Comparison of ENCODE assay signal across 11 cellular contexts in genomic region chr6:116475151-116475550, GRCh38. TPM values are rescaled to one million over a fixed set of nuclear protein-coding genes. Genes with fewer than 3 reads are reported as not detected.
A peak's percentile ranks its signal among the peaks of the same experiment; 100 is the strongest.
DNase-seq lines count a peak whose midpoint lies in the region; ATAC-seq and TF ChIP-seq lines count a peak whose summit lies in the region.
"Had no signal": no experiment of that assay in that cellular context is flagged by ENCODE, and none has a peak within 500 bp of the region (broad histone marks: within the 10 kb centered on the region; RNA-seq: fewer than 3 reads in every experiment).

No MANE protein-coding gene starts in this region.

- peak overlapping the region; percentile 24 for H3K27ac Mint-ChIP-seq in activated naive CD4-positive, alpha-beta T cell treated with anti-CD3 and anti-CD28 coated beads, Interleukin-2, amount 50 U/mL, for 24 hours
- peak overlapping the region in 1 of 2 donors; percentile 14 for H3K27ac Mint-ChIP-seq in activated naive CD4-positive, alpha-beta T cell treated with anti-CD3 and anti-CD28 coated beads, Interleukin-2, amount 50 U/mL, for 72 hours
- no peak overlapping the region for H3K27ac Mint-ChIP-seq in activated CD8-positive, alpha-beta T cell treated with anti-CD3 and anti-CD28 coated beads for 36 hours
- peak overlapping the region; percentile 52 for H3K27ac Mint-ChIP-seq in stimulated activated effector memory CD8-positive, alpha-beta T cell treated with anti-CD3 and anti-CD28 coated beads, Interleukin-12 subunit alpha, Interleukin-12 subunit beta, amount 100 ng/mL, for 72 hours

- no peak for DNase-seq in activated naive CD4-positive, alpha-beta T cell treated with anti-CD3 and anti-CD28 coated beads, Interleukin-2, amount 50 U/mL, for 72 hours (ENCODE audit: low spot score in 2 of 2)
- DNase-seq in MV-4-11 (lab: John Stamatoyannopoulos, UW) (peak; percentile 55), left ventricle myocardium inferior (no peak), ovary (no peak), DMS153 treated with DMSO at 0.1 percent for 48 hours (lab: John Stamatoyannopoulos, UW; ENCODE audit: unreplicated experiment) (no peak)
- DNase-seq in activated CD8-positive, alpha-beta T cell treated with anti-CD3 and anti-CD28 coated beads for 36 hours, result no peak
- no peak for DNase-seq in stimulated activated effector memory CD8-positive, alpha-beta T cell treated with anti-CD3 and anti-CD28 coated beads, Interleukin-12 subunit alpha, Interleukin-12 subunit beta, amount 100 ng/mL, for 72 hours (ENCODE audit: low spot score in 2 of 2)
- DNase-seq: DMS79 had no signal

- WGBS in ovary, 3 donors, result 65 to 72% (median 71%) methylated on average over 2 of the region's 2 CpGs

- H3K27ac ChIP-seq in left ventricle myocardium inferior (replicated peaks) (no peak overlapping the region), ovary (no peak overlapping the region)
- H3K27ac ChIP-seq: gastroesophageal sphincter, tibial nerve had no signal

- H3K27me3 ChIP-seq in left ventricle myocardium inferior (ENCODE audit: low read depth), result no peaks in the 10 kb centered on the region
- H3K27me3 ChIP-seq in ovary, result no peaks in the 10 kb centered on the region
- H3K27me3 ChIP-seq: gastroesophageal sphincter, tibial nerve had no signal

- H3K4me1 ChIP-seq in left ventricle myocardium inferior (no peaks in the 10 kb centered on the region), ovary (ENCODE audit: insufficient read depth) (no peaks in the 10 kb centered on the region)
- H3K4me1 ChIP-seq: gastroesophageal sphincter, tibial nerve had no signal

- H3K9me3 ChIP-seq in left ventricle myocardium inferior (replicated peaks) (no peaks in the 10 kb centered on the region), ovary (no peaks in the 10 kb centered on the region)
- H3K9me3 ChIP-seq: gastroesophageal sphincter, tibial nerve had no signal

- no peaks in the 10 kb centered on the region for H3K9me3 Mint-ChIP-seq in activated naive CD4-positive, alpha-beta T cell treated with anti-CD3 and anti-CD28 coated beads, Interleukin-2, amount 50 U/mL, for 24 hours
- H3K9me3 Mint-ChIP-seq in activated naive CD4-positive, alpha-beta T cell treated with anti-CD3 and anti-CD28 coated beads, Interleukin-2, amount 50 U/mL, for 72 hours, result no peaks in the 10 kb centered on the region
- H3K9me3 Mint-ChIP-seq in activated CD8-positive, alpha-beta T cell treated with anti-CD3 and anti-CD28 coated beads for 36 hours, result no peaks in the 10 kb centered on the region
- H3K9me3 Mint-ChIP-seq in stimulated activated effector memory CD8-positive, alpha-beta T cell treated with anti-CD3 and anti-CD28 coated beads, Interleukin-12 subunit alpha, Interleukin-12 subunit beta, amount 100 ng/mL, for 72 hours, result no peaks in the 10 kb centered on the region

- CTCF ChIA-PET in activated CD8-positive, alpha-beta T cell treated with anti-CD3 and anti-CD28 coated beads for 36 hours (lab: Charles Lee), result interaction anchor here (1.0 kb wide), 1 partner anchor 188 kb away, joined by 3 read pairs; no protein-coding TSS in a partner anchor

- no peak for TF ChIP-seq CTCF in activated CD8-positive, alpha-beta T cell treated with anti-CD3 and anti-CD28 coated beads for 36 hours (IDR thresholded peaks at IDR 0.05)
- TF ChIP-seq CTCF in left ventricle myocardium inferior (IDR thresholded peaks at IDR 0.05; ENCODE audit: borderline replicate concordance), result no peak
- no peak for TF ChIP-seq CTCF in ovary (IDR thresholded peaks at IDR 0.05)

- peaks cover 1% of the 10 kb centered on the region for H3K27me3 Mint-ChIP-seq in activated naive CD4-positive, alpha-beta T cell treated with anti-CD3 and anti-CD28 coated beads, Interleukin-2, amount 50 U/mL, for 24 hours
- H3K27me3 Mint-ChIP-seq in activated CD8-positive, alpha-beta T cell treated with anti-CD3 and anti-CD28 coated beads for 36 hours, result no peaks in the 10 kb centered on the region

- H3K36me3 ChIP-seq in left ventricle myocardium inferior (no peaks in the 10 kb centered on the region), ovary (no peaks in the 10 kb centered on the region)
- H3K36me3 ChIP-seq: gastroesophageal sphincter, tibial nerve had no signal

- H3K4me3 Mint-ChIP-seq in activated naive CD4-positive, alpha-beta T cell treated with anti-CD3 and anti-CD28 coated beads, Interleukin-2, amount 50 U/mL, for 24 hours, result no peak overlapping the region
- peak overlapping the region; percentile 20 for H3K4me3 Mint-ChIP-seq in activated CD8-positive, alpha-beta T cell treated with anti-CD3 and anti-CD28 coated beads for 36 hours
- peak overlapping the region; percentile 58 for H3K4me3 Mint-ChIP-seq in stimulated activated effector memory CD8-positive, alpha-beta T cell treated with anti-CD3 and anti-CD28 coated beads, Interleukin-12 subunit alpha, Interleukin-12 subunit beta, amount 100 ng/mL, for 72 hours

- no peaks in the 10 kb centered on the region for H3K36me3 Mint-ChIP-seq in activated naive CD4-positive, alpha-beta T cell treated with anti-CD3 and anti-CD28 coated beads, Interleukin-2, amount 50 U/mL, for 24 hours
- H3K36me3 Mint-ChIP-seq in activated naive CD4-positive, alpha-beta T cell treated with anti-CD3 and anti-CD28 coated beads, Interleukin-2, amount 50 U/mL, for 72 hours, result no peaks in the 10 kb centered on the region
- peaks cover 1% of the 10 kb centered on the region for H3K36me3 Mint-ChIP-seq in activated CD8-positive, alpha-beta T cell treated with anti-CD3 and anti-CD28 coated beads for 36 hours (ENCODE audit: low read depth)
- no peaks in the 10 kb centered on the region for H3K36me3 Mint-ChIP-seq in stimulated activated effector memory CD8-positive, alpha-beta T cell treated with anti-CD3 and anti-CD28 coated beads, Interleukin-12 subunit alpha, Interleukin-12 subunit beta, amount 100 ng/mL, for 72 hours

- no peak for ATAC-seq in activated naive CD4-positive, alpha-beta T cell treated with anti-CD3 and anti-CD28 coated beads, Interleukin-2, amount 50 U/mL, for 72 hours
- no peak for ATAC-seq in activated CD8-positive, alpha-beta T cell treated with anti-CD3 and anti-CD28 coated beads for 36 hours
- ATAC-seq in stimulated activated effector memory CD8-positive, alpha-beta T cell treated with anti-CD3 and anti-CD28 coated beads, Interleukin-12 subunit alpha, Interleukin-12 subunit beta, amount 100 ng/mL, for 72 hours, result no peak
- ATAC-seq: gastroesophageal sphincter had no signal

- peaks cover 21% of the 10 kb centered on the region for H3K4me1 Mint-ChIP-seq in activated naive CD4-positive, alpha-beta T cell treated with anti-CD3 and anti-CD28 coated beads, Interleukin-2, amount 50 U/mL, for 24 hours
- H3K4me1 Mint-ChIP-seq in activated CD8-positive, alpha-beta T cell treated with anti-CD3 and anti-CD28 coated beads for 36 hours (ENCODE audit: low read depth), result peaks cover 19% of the 10 kb centered on the region
- H3K4me1 Mint-ChIP-seq in stimulated activated effector memory CD8-positive, alpha-beta T cell treated with anti-CD3 and anti-CD28 coated beads, Interleukin-12 subunit alpha, Interleukin-12 subunit beta, amount 100 ng/mL, for 72 hours, result peaks cover 19% of the 10 kb centered on the region

- H3K4me3 ChIP-seq in left ventricle myocardium inferior (no peak overlapping the region), ovary (no peak overlapping the region)
- H3K4me3 ChIP-seq: gastroesophageal sphincter, tibial nerve had no signal

- intact Hi-C loops in activated CD8-positive, alpha-beta T cell treated with anti-CD3 and anti-CD28 coated beads for 36 hours (cut with micrococcal nuclease), result no loop called here
- intact Hi-C loops in left ventricle myocardium inferior (cut with micrococcal nuclease), result no loop called here
- intact Hi-C loops in ovary (cut with DNase I), result no loop called here

- no peak for TF ChIP-seq POLR2A in ovary (IDR thresholded peaks at IDR 0.05)

- no peak for TF ChIP-seq EP300 in ovary (IDR thresholded peaks at IDR 0.05)

- POLR2A ChIA-PET in activated CD8-positive, alpha-beta T cell treated with anti-CD3 and anti-CD28 coated beads for 36 hours (lab: Charles Lee), result no interaction called here

RNA-seq across cellular contexts. Expression of gene CALHM6, which starts 14.0 kb away (rescaled TPM):
- total RNA-seq in activated naive CD4-positive, alpha-beta T cell treated with anti-CD3 and anti-CD28 coated beads, Interleukin-2, amount 50 U/mL, for 72 hours, result 10 to 100 TPM in 1 of 2 donors, under 1 TPM in 1; 0.71 to 13.9 TPM
- 10 to 100 TPM; 10.9 to 11.3 TPM for total RNA-seq in activated CD8-positive, alpha-beta T cell treated with anti-CD3 and anti-CD28 coated beads for 36 hours
- total RNA-seq in left ventricle myocardium inferior, result 1.7 TPM
- 1 to 10 TPM; 1.6 to 8.5 (median 3.0) TPM for total RNA-seq in ovary
- polyA plus RNA-seq in ovary, result 10 to 100 TPM in 1 of 2 donors, 1 to 10 TPM in 1; 5.2 to 14.0 TPM

RNA-seq across cellular contexts. Expression of gene CALHM5, which starts 36.3 kb away (rescaled TPM):
- not detected for total RNA-seq in activated naive CD4-positive, alpha-beta T cell treated with anti-CD3 and anti-CD28 coated beads, Interleukin-2, amount 50 U/mL, for 72 hours
- not detected for total RNA-seq in activated CD8-positive, alpha-beta T cell treated with anti-CD3 and anti-CD28 coated beads for 36 hours
- 2.1 TPM for total RNA-seq in left ventricle myocardium inferior
- 1 to 10 TPM in 2 of 7 donors, under 1 TPM in 5; 0.20 to 1.2 (median 0.68) TPM for total RNA-seq in ovary
- polyA plus RNA-seq in ovary, result 1 to 10 TPM in 1 of 2 donors, under 1 TPM in 1; 0.70 to 3.2 TPM
